ENCODE assay signal across 1 cellular context in the genomic region with DNA sequence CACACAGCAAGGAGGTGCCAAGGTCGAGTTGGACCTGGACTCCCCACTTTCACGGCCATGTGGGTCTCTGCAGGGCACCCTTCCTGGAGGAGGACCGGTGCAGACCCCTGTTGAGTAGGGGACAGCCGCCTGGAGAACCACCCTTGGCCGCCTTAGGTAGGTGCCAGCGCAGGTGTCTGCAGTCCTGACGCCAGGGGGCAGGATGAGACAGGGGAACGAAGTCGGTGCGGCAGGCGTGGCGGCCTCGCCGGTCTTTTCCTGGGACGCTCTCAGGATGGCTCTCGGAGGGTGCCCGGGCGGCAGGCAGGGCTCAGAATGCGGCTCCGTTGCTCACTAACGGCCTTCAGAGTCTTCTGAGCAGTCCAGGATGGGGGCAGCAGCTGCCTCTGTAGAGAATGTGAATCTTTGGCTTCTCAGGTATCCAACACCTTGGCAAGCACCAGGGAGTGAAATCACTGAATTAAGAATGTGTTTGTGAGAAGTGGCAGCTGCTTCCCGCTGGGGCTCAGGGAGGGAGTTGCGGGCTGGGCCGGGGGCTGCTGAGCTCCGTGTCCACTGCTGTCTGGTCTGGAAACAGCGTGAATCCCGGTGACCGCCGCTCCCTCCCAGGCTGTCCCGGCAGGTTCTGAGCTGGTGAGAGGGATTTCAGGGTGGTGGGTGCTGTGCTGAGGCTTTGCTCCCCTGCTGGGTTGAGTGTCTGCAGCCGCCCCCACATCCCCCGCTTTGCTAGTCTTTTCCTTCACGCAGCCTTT.
TF ChIP-seq lines count a peak whose summit lies in the region.

No MANE protein-coding gene starts in this region.

TF ChIP-seq in SK-N-SH treated with all-trans-retinoic acid at 6 μM for 48 hours, 23 proteins besides CTCF, POLR2A, EP300 and RAD21 (continued from another document):
- TF ChIP-seq, protein P1, sequence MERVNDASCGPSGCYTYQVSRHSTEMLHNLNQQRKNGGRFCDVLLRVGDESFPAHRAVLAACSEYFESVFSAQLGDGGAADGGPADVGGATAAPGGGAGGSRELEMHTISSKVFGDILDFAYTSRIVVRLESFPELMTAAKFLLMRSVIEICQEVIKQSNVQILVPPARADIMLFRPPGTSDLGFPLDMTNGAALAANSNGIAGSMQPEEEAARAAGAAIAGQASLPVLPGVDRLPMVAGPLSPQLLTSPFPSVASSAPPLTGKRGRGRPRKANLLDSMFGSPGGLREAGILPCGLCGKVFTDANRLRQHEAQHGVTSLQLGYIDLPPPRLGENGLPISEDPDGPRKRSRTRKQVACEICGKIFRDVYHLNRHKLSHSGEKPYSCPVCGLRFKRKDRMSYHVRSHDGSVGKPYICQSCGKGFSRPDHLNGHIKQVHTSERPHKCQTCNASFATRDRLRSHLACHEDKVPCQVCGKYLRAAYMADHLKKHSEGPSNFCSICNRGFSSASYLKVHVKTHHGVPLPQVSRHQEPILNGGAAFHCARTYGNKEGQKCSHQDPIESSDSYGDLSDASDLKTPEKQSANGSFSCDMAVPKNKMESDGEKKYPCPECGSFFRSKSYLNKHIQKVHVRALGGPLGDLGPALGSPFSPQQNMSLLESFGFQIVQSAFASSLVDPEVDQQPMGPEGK (CRISPR knock-in tag; IDR thresholded peaks at IDR 0.05; ENCODE audit: borderline replicate concordance): no peak
- TF ChIP-seq, protein P2, sequence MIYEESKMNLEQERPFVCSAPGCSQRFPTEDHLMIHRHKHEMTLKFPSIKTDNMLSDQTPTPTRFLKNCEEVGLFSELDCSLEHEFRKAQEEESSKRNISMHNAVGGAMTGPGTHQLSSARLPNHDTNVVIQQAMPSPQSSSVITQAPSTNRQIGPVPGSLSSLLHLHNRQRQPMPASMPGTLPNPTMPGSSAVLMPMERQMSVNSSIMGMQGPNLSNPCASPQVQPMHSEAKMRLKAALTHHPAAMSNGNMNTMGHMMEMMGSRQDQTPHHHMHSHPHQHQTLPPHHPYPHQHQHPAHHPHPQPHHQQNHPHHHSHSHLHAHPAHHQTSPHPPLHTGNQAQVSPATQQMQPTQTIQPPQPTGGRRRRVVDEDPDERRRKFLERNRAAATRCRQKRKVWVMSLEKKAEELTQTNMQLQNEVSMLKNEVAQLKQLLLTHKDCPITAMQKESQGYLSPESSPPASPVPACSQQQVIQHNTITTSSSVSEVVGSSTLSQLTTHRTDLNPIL (CRISPR knock-in tag; IDR thresholded peaks at IDR 0.05; ENCODE audit: low read depth): no peak
- TF ChIP-seq, protein P3, sequence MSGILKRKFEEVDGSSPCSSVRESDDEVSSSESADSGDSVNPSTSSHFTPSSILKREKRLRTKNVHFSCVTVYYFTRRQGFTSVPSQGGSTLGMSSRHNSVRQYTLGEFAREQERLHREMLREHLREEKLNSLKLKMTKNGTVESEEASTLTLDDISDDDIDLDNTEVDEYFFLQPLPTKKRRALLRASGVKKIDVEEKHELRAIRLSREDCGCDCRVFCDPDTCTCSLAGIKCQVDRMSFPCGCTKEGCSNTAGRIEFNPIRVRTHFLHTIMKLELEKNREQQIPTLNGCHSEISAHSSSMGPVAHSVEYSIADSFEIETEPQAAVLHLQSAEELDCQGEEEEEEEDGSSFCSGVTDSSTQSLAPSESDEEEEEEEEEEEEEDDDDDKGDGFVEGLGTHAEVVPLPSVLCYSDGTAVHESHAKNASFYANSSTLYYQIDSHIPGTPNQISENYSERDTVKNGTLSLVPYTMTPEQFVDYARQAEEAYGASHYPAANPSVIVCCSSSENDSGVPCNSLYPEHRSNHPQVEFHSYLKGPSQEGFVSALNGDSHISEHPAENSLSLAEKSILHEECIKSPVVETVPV (CRISPR knock-in tag; IDR thresholded peaks at IDR 0.05): no peak
- no peak for TF ChIP-seq GLIS3 (CRISPR knock-in tag; IDR thresholded peaks at IDR 0.05)
- TF ChIP-seq TOX (CRISPR knock-in tag; IDR thresholded peaks at IDR 0.05; ENCODE audit: borderline replicate concordance): no peak
- TF ChIP-seq TCF4 (CRISPR knock-in tag; IDR thresholded peaks at IDR 0.05; ENCODE audit: borderline replicate concordance): no peak
